In genomic region chr5:66454186-66455078, GRCh38 we compare ENCODE assay signal across 18 cellular contexts.
A peak's percentile ranks its signal among the peaks of the same experiment; 100 is the strongest.
DNase-seq lines count a peak whose midpoint lies in the region; ATAC-seq, FAIRE-seq and TF ChIP-seq lines count a peak whose summit lies in the region.
"Had no signal": no experiment of that assay in that cellular context is flagged by ENCODE, and none has a peak within 500 bp of the region (broad histone marks: within the 10 kb centered on the region; RNA-seq: fewer than 3 reads in every experiment).

No MANE protein-coding gene starts in this region.

- peaks cover 9% of the 10 kb centered on the region for H3K9me3 Mint-ChIP-seq in progenitor cell of endocrine pancreas (ENCODE audit: low read depth)

- H3K4me1 Mint-ChIP-seq in progenitor cell of endocrine pancreas (ENCODE audit: low read depth): peaks cover 5% of the 10 kb centered on the region
- H3K4me1 Mint-ChIP-seq: activated naive CD4-positive, alpha-beta T cell treated with anti-CD3 and anti-CD28 coated beads, Interleukin-2, amount 10 ng/mL, durations not matched to agents 7 days and 5 days had no signal

- peak overlapping the region; percentile 27 for H3K4me3 ChIP-seq in fibroblast of pulmonary artery (replicated peaks; ENCODE audit: low read depth, low read length)
- H3K4me3 ChIP-seq: Peyer's patch had no signal

- DNase-seq in GM03348 (ENCODE audit: low spot score) (peak; percentile 58), fibroblast of pulmonary artery (ENCODE audit: low read depth) (peak; percentile 91), progenitor cell of endocrine pancreas (ENCODE audit: low spot score, unreplicated experiment) (no peak), RCC 7860 (ENCODE audit: low spot score) (no peak), GM20000 (ENCODE audit: low spot score) (no peak), mucosa of gallbladder (ENCODE audit: low spot score) (no peak), occipital lobe (lab: John Stamatoyannopoulos, UW) (no peak)
- DNase-seq: activated naive CD4-positive, alpha-beta T cell treated with anti-CD3 and anti-CD28 coated beads, Interleukin-2, amount 10 ng/mL, durations not matched to agents 7 days and 5 days; cerebellar nuclear complex; erythroblast; NCI-H187 treated with DMSO at 0.1 percent for 48 hours; NCI-H524 treated with DMSO at 0.1 percent for 48 hours; Peyer's patch; stimulated activated CD4-positive, alpha-beta T cell treated with anti-CD3 and anti-CD28 coated beads, Interleukin-12 subunit alpha, Interleukin-12 subunit beta, amount 100 ng/mL, for 4 hours; substantia nigra; T-helper 17 cell had no signal

- no peak for TF ChIP-seq CTCF in fibroblast of pulmonary artery (IDR thresholded peaks at IDR 0.05; ENCODE audit: low read length, missing control alignments)
- no peak for TF ChIP-seq CTCF in progenitor cell of endocrine pancreas (IDR thresholded peaks at IDR 0.05; ENCODE audit: unreplicated experiment)
- TF ChIP-seq CTCF in GM20000 (IDR thresholded peaks at IDR 0.05; ENCODE audit: extremely low read depth, missing control alignments): no peak

- no peak overlapping the region for H3K4me3 Mint-ChIP-seq in progenitor cell of endocrine pancreas (ENCODE audit: low read depth)
- H3K4me3 Mint-ChIP-seq: activated naive CD4-positive, alpha-beta T cell treated with anti-CD3 and anti-CD28 coated beads, Interleukin-2, amount 10 ng/mL, durations not matched to agents 7 days and 5 days; T-helper 17 cell had no signal

- FAIRE-seq in RCC 7860 (lab: Jason Lieb, UNC): no peak

- ATAC-seq in SK-N-SH treated with all-trans-retinoic acid at 6 μM for 48 hours: no peak
- ATAC-seq: activated CD4-positive, CD25-positive, alpha-beta regulatory T cell treated with anti-CD3 and anti-CD28 coated beads, Interleukin-2, amount 50 U/mL, for 24 hours; T-helper 17 cell had no signal

- H3K27me3 Mint-ChIP-seq in progenitor cell of endocrine pancreas: no peaks in the 10 kb centered on the region
- H3K27me3 Mint-ChIP-seq: activated naive CD4-positive, alpha-beta T cell treated with anti-CD3 and anti-CD28 coated beads, Interleukin-2, amount 10 ng/mL, durations not matched to agents 7 days and 5 days had no signal

- H3K36me3 Mint-ChIP-seq in progenitor cell of endocrine pancreas (ENCODE audit: insufficient read depth): no peaks in the 10 kb centered on the region
- H3K36me3 Mint-ChIP-seq: activated naive CD4-positive, alpha-beta T cell treated with anti-CD3 and anti-CD28 coated beads, Interleukin-2, amount 10 ng/mL, durations not matched to agents 7 days and 5 days had no signal

- peak overlapping the region; percentile 23 for H3K27ac Mint-ChIP-seq in progenitor cell of endocrine pancreas
- H3K27ac Mint-ChIP-seq: T-helper 17 cell had no signal

TF ChIP-seq in SK-N-SH treated with all-trans-retinoic acid at 6 μM for 48 hours, 23 proteins besides CTCF, POLR2A, EP300 and RAD21:
- TF ChIP-seq ISL1 (CRISPR knock-in tag; IDR thresholded peaks at IDR 0.05) (peak; percentile 62), CREB5 (CRISPR knock-in tag; IDR thresholded peaks at IDR 0.05; ENCODE audit: low read depth) (no peak), ESRRG (CRISPR knock-in tag; IDR thresholded peaks at IDR 0.05) (no peak), BACH2 (CRISPR knock-in tag; IDR thresholded peaks at IDR 0.05; ENCODE audit: borderline replicate concordance) (no peak), ZFP3 (CRISPR knock-in tag; IDR thresholded peaks at IDR 0.05) (no peak)
- TF ChIP-seq, protein P1, sequence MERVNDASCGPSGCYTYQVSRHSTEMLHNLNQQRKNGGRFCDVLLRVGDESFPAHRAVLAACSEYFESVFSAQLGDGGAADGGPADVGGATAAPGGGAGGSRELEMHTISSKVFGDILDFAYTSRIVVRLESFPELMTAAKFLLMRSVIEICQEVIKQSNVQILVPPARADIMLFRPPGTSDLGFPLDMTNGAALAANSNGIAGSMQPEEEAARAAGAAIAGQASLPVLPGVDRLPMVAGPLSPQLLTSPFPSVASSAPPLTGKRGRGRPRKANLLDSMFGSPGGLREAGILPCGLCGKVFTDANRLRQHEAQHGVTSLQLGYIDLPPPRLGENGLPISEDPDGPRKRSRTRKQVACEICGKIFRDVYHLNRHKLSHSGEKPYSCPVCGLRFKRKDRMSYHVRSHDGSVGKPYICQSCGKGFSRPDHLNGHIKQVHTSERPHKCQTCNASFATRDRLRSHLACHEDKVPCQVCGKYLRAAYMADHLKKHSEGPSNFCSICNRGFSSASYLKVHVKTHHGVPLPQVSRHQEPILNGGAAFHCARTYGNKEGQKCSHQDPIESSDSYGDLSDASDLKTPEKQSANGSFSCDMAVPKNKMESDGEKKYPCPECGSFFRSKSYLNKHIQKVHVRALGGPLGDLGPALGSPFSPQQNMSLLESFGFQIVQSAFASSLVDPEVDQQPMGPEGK (CRISPR knock-in tag; IDR thresholded peaks at IDR 0.05; ENCODE audit: borderline replicate concordance): no peak

Comparison
In these comparisons a context has a peak if more than half of its experiments do, and no peak if none do; other contexts are left out.
1. DNase-seq: peak in GM03348 (single experiment) and fibroblast of pulmonary artery (single experiment); none in progenitor cell of endocrine pancreas (single experiment), RCC 7860 (single experiment), GM20000 (single experiment), mucosa of gallbladder (single experiment) and occipital lobe (single experiment).